8 cellular contexts compared by ENCODE assay signal in genomic region chr3:88203537-88204143, GRCh38. TPM values are rescaled to one million over a fixed set of nuclear protein-coding genes. Genes with fewer than 3 reads are reported as not detected.
DNase-seq lines count a peak whose midpoint lies in the region; ATAC-seq, FAIRE-seq and TF ChIP-seq lines count a peak whose summit lies in the region.

No MANE protein-coding gene starts in this region.

- H3K9me3 ChIP-seq in psoas muscle, result no peaks in the 10 kb centered on the region

- no peaks in the 10 kb centered on the region for H3K36me3 ChIP-seq in psoas muscle (ENCODE audit: insufficient read depth in 1 of 2, low read depth in 1 of 2)

- H3K27me3 ChIP-seq in psoas muscle (ENCODE audit: insufficient read depth in 3 of 3, low read length in 2 of 3), result no peaks in the 10 kb centered on the region

- intact Hi-C loops in head of caudate nucleus (cut with DNase I) (loop anchor here (10.0 kb wide), 1 partner anchor 1981 kb away; no protein-coding TSS in a partner anchor), psoas muscle (cut with DNase I) (loop anchor here (5.0 to 10.0 kb wide), 3 partner anchors 901 to 1981 kb away; partner anchors contain the start of gene EPHA3 (in 2 of the 2))

- DNase-seq in GM03348 (ENCODE audit: low spot score) (peak; percentile 70), HT1080 (ENCODE audit: low read depth) (peak; percentile 64), RCC 7860 (ENCODE audit: low spot score) (peak; percentile 22), head of caudate nucleus (peak; percentile 35 to 94 (median 84)), psoas muscle (peak; percentile 42 to 73), NCI-H1436 (lab: John Stamatoyannopoulos, UW) (no peak)
- DNase-seq in activated naive CD4-positive, alpha-beta T cell treated with anti-CD3 and anti-CD28 coated beads, Interleukin-2, amount 10 ng/mL, durations not matched to agents 7 days and 5 days, result peak; percentile 67

- peaks cover 7% of the 10 kb centered on the region for H3K27me3 Mint-ChIP-seq in activated naive CD4-positive, alpha-beta T cell treated with anti-CD3 and anti-CD28 coated beads, Interleukin-2, amount 10 ng/mL, durations not matched to agents 7 days and 5 days

- ATAC-seq in GM21529 (IDR thresholded peaks at IDR 0.05; ENCODE audit: unreplicated experiment) (peak; percentile 97), psoas muscle (peak; percentile 74 to 92 (median 81))

- CTCF ChIA-PET in activated naive CD4-positive, alpha-beta T cell treated with anti-CD3 and anti-CD28 coated beads, Interleukin-2, amount 10 ng/mL, durations not matched to agents 7 days and 5 days (lab: Charles Lee), result no interaction called here

- no peaks in the 10 kb centered on the region for H3K36me3 Mint-ChIP-seq in activated naive CD4-positive, alpha-beta T cell treated with anti-CD3 and anti-CD28 coated beads, Interleukin-2, amount 10 ng/mL, durations not matched to agents 7 days and 5 days

- H3K4me3 Mint-ChIP-seq in activated naive CD4-positive, alpha-beta T cell treated with anti-CD3 and anti-CD28 coated beads, Interleukin-2, amount 10 ng/mL, durations not matched to agents 7 days and 5 days, result no peak overlapping the region

- no peak overlapping the region for H3K27ac Mint-ChIP-seq in activated naive CD4-positive, alpha-beta T cell treated with anti-CD3 and anti-CD28 coated beads, Interleukin-2, amount 10 ng/mL, durations not matched to agents 7 days and 5 days

- H3K9me3 Mint-ChIP-seq in activated naive CD4-positive, alpha-beta T cell treated with anti-CD3 and anti-CD28 coated beads, Interleukin-2, amount 10 ng/mL, durations not matched to agents 7 days and 5 days, result no peaks in the 10 kb centered on the region

- H3K4me3 ChIP-seq in psoas muscle, result no peak overlapping the region

- no peaks in the 10 kb centered on the region for H3K4me1 Mint-ChIP-seq in activated naive CD4-positive, alpha-beta T cell treated with anti-CD3 and anti-CD28 coated beads, Interleukin-2, amount 10 ng/mL, durations not matched to agents 7 days and 5 days

- WGBS in psoas muscle, 3 donors, result 4 to 12% (median 7%) methylated on average over 6 of the region's 6 CpGs

- TF ChIP-seq CTCF in psoas muscle (IDR thresholded peaks at IDR 0.05), result peak; percentile 77

- peak; percentile 22 for FAIRE-seq in RCC 7860 (lab: Jason Lieb, UNC)

- no peaks in the 10 kb centered on the region for H3K4me1 ChIP-seq in psoas muscle

- no peak overlapping the region for H3K27ac ChIP-seq in psoas muscle

RNA-seq across cellular contexts. Expression of gene C3orf38, which starts 53.9 kb away (rescaled TPM):
- total RNA-seq in HT1080 (2014; rRNA removed; shearing (Covaris generic)), result 25.9 and 30.7 TPM in 2 replicates
- 14.3 and 16.3 TPM in 2 replicates for polyA plus RNA-seq in HT1080 (2015; cell fraction: cytosol; rRNA removed)
- 14.1 and 15.2 TPM in 2 replicates for polyA plus RNA-seq in HT1080 (2015; cell fraction: nucleus; rRNA removed)
- 10 to 100 TPM in 3 of 4 donors, 1 to 10 TPM in 1; 9.7 to 14.8 (median 11.7) TPM for total RNA-seq in psoas muscle
- 10 to 100 TPM in 1 of 3 donors, 1 to 10 TPM in 2; 6.5 to 11.6 (median 6.7) TPM for polyA plus RNA-seq in psoas muscle
